22 cellular contexts compared by ENCODE assay signal in genomic region chr17:27667656-27668487, GRCh38.
"Had no signal": no experiment of that assay in that cellular context is flagged by ENCODE, and none has a peak within 500 bp of the region (broad histone marks: within the 10 kb centered on the region; RNA-seq: fewer than 3 reads in every experiment).

No MANE protein-coding gene starts in this region.

- H3K27me3 ChIP-seq: gastroesophageal sphincter, tibial nerve had no signal

- H3K27ac ChIP-seq: gastroesophageal sphincter, lower lobe of right lung, SK-N-MC, skin epidermis, tibial nerve, VCaP had no signal

- H3K4me3 ChIP-seq: gastroesophageal sphincter, lower lobe of right lung, SK-N-MC, skin epidermis, tibial nerve had no signal

- H3K4me3 Mint-ChIP-seq: activated CD4-positive, alpha-beta memory T cell treated with anti-CD3 and anti-CD28 coated beads, Interleukin-2, amount 10 ng/mL, durations not matched to agents 7 days and 5 days; activated CD4-positive, alpha-beta T cell treated with anti-CD3 and anti-CD28 coated beads, Interleukin-2, amount 10 ng/mL, durations not matched to agents 7 days and 5 days; effector memory CD8-positive, alpha-beta T cell; natural killer cell had no signal

- H3K36me3 ChIP-seq: gastroesophageal sphincter, lower lobe of right lung, tibial nerve had no signal

- H3K36me3 Mint-ChIP-seq: natural killer cell had no signal

- H3K27me3 Mint-ChIP-seq: activated CD4-positive, alpha-beta memory T cell treated with anti-CD3 and anti-CD28 coated beads, Interleukin-2, amount 10 ng/mL, durations not matched to agents 7 days and 5 days; activated CD4-positive, alpha-beta T cell treated with anti-CD3 and anti-CD28 coated beads, Interleukin-2, amount 10 ng/mL, durations not matched to agents 7 days and 5 days; progenitor cell of endocrine pancreas had no signal

- H3K4me1 Mint-ChIP-seq: activated CD4-positive, alpha-beta memory T cell treated with anti-CD3 and anti-CD28 coated beads, Interleukin-2, amount 10 ng/mL, durations not matched to agents 7 days and 5 days; activated CD4-positive, alpha-beta T cell treated with anti-CD3 and anti-CD28 coated beads, Interleukin-2, amount 10 ng/mL, durations not matched to agents 7 days and 5 days; natural killer cell had no signal

- ATAC-seq: activated CD4-positive, CD25-positive, alpha-beta regulatory T cell treated with anti-CD3 and anti-CD28 coated beads, Interleukin-2, amount 50 U/mL, for 24 hours; effector memory CD8-positive, alpha-beta T cell; gastroesophageal sphincter; lower lobe of right lung; natural killer cell; sciatic nerve had no signal

- H3K4me1 ChIP-seq: gastroesophageal sphincter, lower lobe of right lung, tibial nerve had no signal

- H3K9me3 Mint-ChIP-seq: activated CD4-positive, alpha-beta memory T cell treated with anti-CD3 and anti-CD28 coated beads, Interleukin-2, amount 10 ng/mL, durations not matched to agents 7 days and 5 days; activated CD4-positive, alpha-beta T cell treated with anti-CD3 and anti-CD28 coated beads, Interleukin-2, amount 10 ng/mL, durations not matched to agents 7 days and 5 days; effector memory CD8-positive, alpha-beta T cell; natural killer cell had no signal

- DNase-seq: activated CD4-positive, alpha-beta memory T cell treated with anti-CD3 and anti-CD28 coated beads, Interleukin-2, amount 10 ng/mL, durations not matched to agents 7 days and 5 days; activated CD4-positive, alpha-beta T cell treated with anti-CD3 and anti-CD28 coated beads, Interleukin-2, amount 10 ng/mL, durations not matched to agents 7 days and 5 days; activated effector memory CD4-positive, alpha-beta T cell treated with Interleukin-2 at 50 U/mL for 16 hours; activated naive CD4-positive, alpha-beta T cell treated with anti-CD3 and anti-CD28 coated beads, Interleukin-2, amount 50 U/mL, for 16 hours; cerebellar nuclear complex; cortex of kidney; effector memory CD8-positive, alpha-beta T cell; hippocampal formation; lower lobe of right lung; mesenchymal stem cell; natural killer cell; retina; stimulated activated CD4-positive, alpha-beta T cell treated with anti-CD3 and anti-CD28 coated beads, Interleukin-1b, Interleukin-23, amount 100 ng/mL, for 48 hours; stimulated activated naive CD4-positive, alpha-beta T cell had no signal

- H3K27ac Mint-ChIP-seq: activated CD4-positive, alpha-beta memory T cell treated with anti-CD3 and anti-CD28 coated beads, Interleukin-2, amount 10 ng/mL, durations not matched to agents 7 days and 5 days; activated CD4-positive, alpha-beta T cell treated with anti-CD3 and anti-CD28 coated beads, Interleukin-2, amount 10 ng/mL, durations not matched to agents 7 days and 5 days; effector memory CD8-positive, alpha-beta T cell; natural killer cell; progenitor cell of endocrine pancreas had no signal

- H3K9me3 ChIP-seq: gastroesophageal sphincter, lower lobe of right lung, tibial nerve had no signal
